ENCODE assay signal across 11 cellular contexts in the genomic region with DNA sequence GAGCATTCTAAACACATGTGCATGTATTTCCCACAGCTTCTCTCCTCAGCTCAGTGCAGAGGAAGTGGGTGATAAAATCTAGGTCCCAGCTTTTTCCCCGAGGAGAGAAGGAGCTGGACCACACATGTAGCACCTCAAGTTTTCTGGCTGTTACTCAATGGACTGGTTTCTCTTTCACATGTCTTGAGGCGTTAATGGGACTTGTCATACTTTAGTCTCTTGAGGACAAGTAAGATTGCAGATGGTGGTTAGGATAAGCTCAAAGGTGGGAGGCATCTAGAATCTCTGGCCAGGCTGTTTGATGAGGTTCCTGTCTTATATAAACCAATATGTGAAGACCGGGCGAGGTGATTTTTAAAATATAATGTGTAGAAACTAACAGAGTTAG.
DNase-seq lines count a peak whose midpoint lies in the region; ATAC-seq and TF ChIP-seq lines count a peak whose summit lies in the region.
"Had no signal": no experiment of that assay in that cellular context is flagged by ENCODE, and none has a peak within 500 bp of the region (broad histone marks: within the 10 kb centered on the region; RNA-seq: fewer than 3 reads in every experiment).

No MANE protein-coding gene starts in this region.

- no peak overlapping the region for H2AK5ac ChIP-seq in trophoblast cell (ENCODE audit: low read length)

- H4K12ac ChIP-seq in trophoblast cell (ENCODE audit: low read depth, low read length): no peak overlapping the region

- no peak overlapping the region for H2BK12ac ChIP-seq in trophoblast cell (ENCODE audit: low read length)

- no peak overlapping the region for H2BK5ac ChIP-seq in trophoblast cell (ENCODE audit: low read depth, low read length, poor library complexity)

- no peak overlapping the region for H3K4ac ChIP-seq in trophoblast cell (ENCODE audit: low read depth, low read length)

- H3K14ac ChIP-seq in trophoblast cell (ENCODE audit: low read length): no peak overlapping the region

- peaks cover 16% of the 10 kb centered on the region for H3K79me1 ChIP-seq in trophoblast cell (ENCODE audit: low read length)

- H4K20me1 ChIP-seq in DND-41 (ENCODE audit: insufficient read depth, low read length): no peaks in the 10 kb centered on the region

- H3K4me1 ChIP-seq in DND-41 (ENCODE audit: insufficient read depth, low read length): peaks cover 74% of the 10 kb centered on the region
- peaks cover 11% of the 10 kb centered on the region for H3K4me1 ChIP-seq in SJCRH30
- peaks cover 10% of the 10 kb centered on the region for H3K4me1 ChIP-seq in mesodermal cell (ENCODE audit: control insufficient read depth, insufficient read depth, low read length, poor library complexity, severe bottlenecking)
- peaks cover 0 to 13% of the 10 kb centered on the region in 2 experiments for H3K4me1 ChIP-seq in trophoblast cell (ENCODE audit: control insufficient read depth in 1 of 2, insufficient read depth in 2 of 2, low read length in 2 of 2)

- H2BK120ac ChIP-seq in trophoblast cell (ENCODE audit: insufficient read depth, low read length, poor library complexity): no peak overlapping the region

- DNase-seq in DND-41 (peak; percentile 73), SJCRH30 (no peak), trophoblast cell (peak in 1 of 2 donors; percentile 1), DMS 273 treated with DMSO at 0.1 percent for 48 hours (lab: John Stamatoyannopoulos, UW) (no peak), NCI-H146 (lab: John Stamatoyannopoulos, UW) (no peak), COLO829 (ENCODE audit: low spot score) (no peak)
- DNase-seq: ACHN; CD4-positive, alpha-beta T cell; H7 had no signal

- H3K9me3 ChIP-seq in DND-41 (ENCODE audit: insufficient read depth, low read length, severe bottlenecking) (peaks cover 4% of the 10 kb centered on the region), SJCRH30 (replicated peaks) (peaks cover 4% of the 10 kb centered on the region; the same call in 1 of the 2 replicates), mesodermal cell (ENCODE audit: control insufficient read depth, low read length) (peaks cover 12% of the 10 kb centered on the region), trophoblast cell (ENCODE audit: insufficient read depth, low read depth, low read length) (no peaks in the 10 kb centered on the region)

- H3K9ac ChIP-seq in DND-41 (ENCODE audit: low read depth, low read length): peak overlapping the region; percentile 57
- H3K9ac ChIP-seq in trophoblast cell (ENCODE audit: low read length): no peak overlapping the region

- H3K27ac ChIP-seq in DND-41 (ENCODE audit: low read length) (peak overlapping the region; percentile 94), SJCRH30 (peak overlapping the region; percentile 43), mesodermal cell (ENCODE audit: low read depth, low read length, severe bottlenecking) (peak overlapping the region; percentile 62), trophoblast cell (ENCODE audit: low read depth, low read length) (peak overlapping the region; percentile 33)

- WGBS in mesodermal cell (ENCODE audit: insufficient coverage in 2 of 2), 2 experiments: 63 to 74% methylated on average over 2 of the region's 4 CpGs
- WGBS in trophoblast cell (ENCODE audit: extremely low coverage, insufficient coverage, insufficient read length): no CpG with 5 or more reads among the region's 4 CpGs

- no peak overlapping the region for H3K18ac ChIP-seq in trophoblast cell (ENCODE audit: low read length)

- H3K4me3 ChIP-seq in DND-41 (ENCODE audit: low read depth in 1 of 2, low read length in 2 of 2) (no peak overlapping the region), SJCRH30 (no peak overlapping the region), mesodermal cell (ENCODE audit: extremely low read depth, insufficient read depth, low read length, poor library complexity, severe bottlenecking) (no peak overlapping the region), trophoblast cell (ENCODE audit: low read depth, low read length) (no peak overlapping the region)
- H3K4me3 ChIP-seq: GM23338 had no signal

- no peak overlapping the region for H3K23ac ChIP-seq in trophoblast cell (ENCODE audit: low read length)

- H2AFZ ChIP-seq in DND-41 (ENCODE audit: low read depth, low read length): peak overlapping the region; percentile 70
- H2AFZ ChIP-seq in trophoblast cell (ENCODE audit: insufficient read depth, low read length, poor library complexity): no peak overlapping the region

- H3K36me3 ChIP-seq in DND-41 (ENCODE audit: insufficient read depth, low read length) (no peaks in the 10 kb centered on the region), SJCRH30 (no peaks in the 10 kb centered on the region), mesodermal cell (ENCODE audit: control insufficient read depth, insufficient read depth, low read length) (no peaks in the 10 kb centered on the region), trophoblast cell (ENCODE audit: control insufficient read depth in 1 of 2, insufficient read depth in 2 of 2, low read length in 2 of 2) (no peaks in the 10 kb centered on the region)

- H3K4me2 ChIP-seq in DND-41 (ENCODE audit: insufficient read depth, low read length) (peak overlapping the region; percentile 54), trophoblast cell (ENCODE audit: low read length) (no peak overlapping the region)
- H3K4me2 ChIP-seq: GM23338 had no signal

- no peak overlapping the region for H4K91ac ChIP-seq in trophoblast cell (ENCODE audit: low read depth, low read length)

- no peaks in the 10 kb centered on the region for H3K79me2 ChIP-seq in DND-41 (ENCODE audit: insufficient read depth, low read length)
- no peaks in the 10 kb centered on the region for H3K79me2 ChIP-seq in trophoblast cell (ENCODE audit: control insufficient read depth, insufficient read depth, low read length, poor library complexity)

- H4K8ac ChIP-seq in trophoblast cell (ENCODE audit: low read depth, low read length): no peak overlapping the region

- ATAC-seq in DND-41 (ENCODE audit: insufficient read depth, low read depth): peak; percentile 80
- ATAC-seq: GM23338 had no signal

- no peak for TF ChIP-seq CTCF in DND-41 (IDR thresholded peaks at IDR 0.05; ENCODE audit: borderline replicate concordance, extremely low read depth, low read length, poor library complexity, severe bottlenecking)

- H3K27me3 ChIP-seq in DND-41 (ENCODE audit: insufficient read depth, low read length, poor library complexity) (no peaks in the 10 kb centered on the region), SJCRH30 (no peaks in the 10 kb centered on the region), trophoblast cell (ENCODE audit: insufficient read depth, low read length) (no peaks in the 10 kb centered on the region)

Comparison
In these comparisons a context has a peak if more than half of its experiments do, and no peak if none do; other contexts are left out.
1. H3K27ac ChIP-seq: peak in every context shown above with its lines; median percentile 94 in DND-41; 62 in mesodermal cell; 43 in SJCRH30; 33 in trophoblast cell.